8 cellular contexts compared by ENCODE assay signal in genomic region chr6:7260291-7261029, GRCh38. TPM values are rescaled to one million over a fixed set of nuclear protein-coding genes. Genes with fewer than 3 reads are reported as not detected.
DNase-seq lines count a peak whose midpoint lies in the region; ATAC-seq and TF ChIP-seq lines count a peak whose summit lies in the region.

No MANE protein-coding gene starts in this region.

- H3K27ac ChIP-seq in DOHH2 (ENCODE audit: low read depth, low read length): no peak overlapping the region
- H3K27ac ChIP-seq in OCI-LY3 (ENCODE audit: low read length): no peak overlapping the region
- H3K27ac ChIP-seq in esophagus muscularis mucosa (replicated peaks in 1 of 4): peak overlapping the region; percentile 63 to 84 (median 74)
- peak overlapping the region; percentile 58 for H3K27ac ChIP-seq in neuronal stem cell (replicated peaks; ENCODE audit: low read length)

- no peak overlapping the region for H3K23ac ChIP-seq in neuronal stem cell (ENCODE audit: low read depth, low read length, poor library complexity)

- H3K79me1 ChIP-seq in neuronal stem cell (ENCODE audit: low read depth, low read length): no peaks in the 10 kb centered on the region

- H3K27me3 ChIP-seq in DOHH2 (ENCODE audit: control insufficient read depth, low read length): peaks cover 21% of the 10 kb centered on the region
- peaks cover 13% of the 10 kb centered on the region for H3K27me3 ChIP-seq in OCI-LY3 (ENCODE audit: low read depth, low read length)
- no peaks in the 10 kb centered on the region for H3K27me3 ChIP-seq in esophagus muscularis mucosa
- no peaks in the 10 kb centered on the region for H3K27me3 ChIP-seq in neuronal stem cell (ENCODE audit: control insufficient read depth in 3 of 3, insufficient read depth in 3 of 3, low read depth in 1 of 3, low read length in 3 of 3)

- peak overlapping the region; percentile 97 for H3K18ac ChIP-seq in neuronal stem cell (ENCODE audit: low read length)

- peak overlapping the region; percentile 11 for H2BK15ac ChIP-seq in neuronal stem cell (ENCODE audit: low read length)

- H3F3A ChIP-seq in DOHH2 (ENCODE audit: control insufficient read depth, insufficient read depth): no peaks in the 10 kb centered on the region

- peak overlapping the region; percentile 74; the same call in 1 of the 2 replicates for H2AFZ ChIP-seq in OCI-LY3 (ENCODE audit: low read depth, low read length)
- H2AFZ ChIP-seq in neuronal stem cell (ENCODE audit: low read length): peak overlapping the region; percentile 96

- intact Hi-C loops in esophagus muscularis mucosa (cut with DNase I): no loop called here

- no peak for ATAC-seq in HG03354 (IDR thresholded peaks at IDR 0.05; ENCODE audit: poor library complexity, severe bottlenecking, unreplicated experiment)
- ATAC-seq in HG03457 (IDR thresholded peaks at IDR 0.05; ENCODE audit: unreplicated experiment): no peak

- DNase-seq in esophagus muscularis mucosa (ENCODE audit: extremely low spot score) (no peak), neuronal stem cell (ENCODE audit: low spot score) (no peak), NCI-H524 (lab: John Stamatoyannopoulos, UW) (no peak), mesenteric fat pad (ENCODE audit: low spot score) (no peak)

- no peaks in the 10 kb centered on the region for H4K20me1 ChIP-seq in DOHH2 (ENCODE audit: control insufficient read depth, insufficient read depth, low read depth, low read length)
- no peaks in the 10 kb centered on the region for H4K20me1 ChIP-seq in OCI-LY3 (ENCODE audit: insufficient read depth, low read length)

- no peak for TF ChIP-seq POLR2A in esophagus muscularis mucosa (IDR thresholded peaks at IDR 0.05; ENCODE audit: low read depth)

- H3K9me2 ChIP-seq in DOHH2 (replicated peaks; ENCODE audit: control insufficient read depth, low read length): no peaks in the 10 kb centered on the region

- no peak overlapping the region for H2BK12ac ChIP-seq in neuronal stem cell (ENCODE audit: low read length)

- H3K36me3 ChIP-seq in DOHH2 (ENCODE audit: control insufficient read depth, low read length) (no peaks in the 10 kb centered on the region), OCI-LY3 (replicated peaks; ENCODE audit: low read depth, low read length) (no peaks in the 10 kb centered on the region), esophagus muscularis mucosa (no peaks in the 10 kb centered on the region), neuronal stem cell (replicated peaks in 1 of 2; ENCODE audit: control insufficient read depth in 2 of 2, insufficient read depth in 2 of 2, low read length in 2 of 2) (no peaks in the 10 kb centered on the region)

- H3K9me3 ChIP-seq in DOHH2 (ENCODE audit: control insufficient read depth, insufficient read depth, low read length) (no peaks in the 10 kb centered on the region), OCI-LY3 (ENCODE audit: insufficient read depth, low read length) (peaks cover 4% of the 10 kb centered on the region; the same call in 1 of the 2 replicates), esophagus muscularis mucosa (peaks cover 0 to 11% (median 4%) of the 10 kb centered on the region in 4 donors), neuronal stem cell (replicated peaks in 1 of 2; ENCODE audit: control insufficient read depth in 2 of 2, insufficient read depth in 1 of 2, low read depth in 1 of 2, low read length in 2 of 2) (peaks cover 0 to 3% of the 10 kb centered on the region in 2 donors)

- no peak overlapping the region for H3K4me3 ChIP-seq in DOHH2 (ENCODE audit: low read length)
- H3K4me3 ChIP-seq in OCI-LY3 (ENCODE audit: low read length): peak overlapping the region; percentile 83
- H3K4me3 ChIP-seq in esophagus muscularis mucosa: peak overlapping the region; percentile 56 to 73 (median 67)
- H3K4me3 ChIP-seq in neuronal stem cell (ENCODE audit: low read length in 2 of 2): peak overlapping the region; percentile 54 to 70

- H3K14ac ChIP-seq in neuronal stem cell (ENCODE audit: low read length): peak overlapping the region; percentile 5

- peak overlapping the region; percentile 6 for H2AK5ac ChIP-seq in neuronal stem cell (ENCODE audit: low read depth, low read length)

- no peaks in the 10 kb centered on the region for H3K79me2 ChIP-seq in DOHH2 (ENCODE audit: control insufficient read depth, low read length)
- H3K79me2 ChIP-seq in OCI-LY3 (ENCODE audit: low read length): no peaks in the 10 kb centered on the region

- no peak overlapping the region for H2BK120ac ChIP-seq in neuronal stem cell (ENCODE audit: low read depth, low read length)

- no peak overlapping the region for H4K8ac ChIP-seq in neuronal stem cell (ENCODE audit: low read depth, low read length)

- no peak overlapping the region for H3K4ac ChIP-seq in neuronal stem cell (ENCODE audit: low read length)

- no peak for TF ChIP-seq CTCF in DOHH2 (IDR thresholded peaks at IDR 0.05; ENCODE audit: low read depth, low read length, poor library complexity, severe bottlenecking)
- no peak for TF ChIP-seq CTCF in OCI-LY3 (IDR thresholded peaks at IDR 0.05; ENCODE audit: low read depth, low read length)
- no peak for TF ChIP-seq CTCF in esophagus muscularis mucosa (IDR thresholded peaks at IDR 0.05)

- H2BK5ac ChIP-seq in neuronal stem cell (ENCODE audit: low read length): no peak overlapping the region

- H3K4me1 ChIP-seq in DOHH2 (ENCODE audit: control insufficient read depth, low read length) (peaks cover 3% of the 10 kb centered on the region; the same call in 1 of the 2 replicates), OCI-LY3 (ENCODE audit: low read length) (peaks cover 9% of the 10 kb centered on the region), esophagus muscularis mucosa (peaks cover 8 to 19% (median 15%) of the 10 kb centered on the region in 4 donors), neuronal stem cell (ENCODE audit: control insufficient read depth in 2 of 2, insufficient read depth in 1 of 2, low read depth in 1 of 2, low read length in 2 of 2) (peaks cover 6 to 12% of the 10 kb centered on the region in 2 donors)

- H4K91ac ChIP-seq in neuronal stem cell (ENCODE audit: low read depth, low read length, poor library complexity): no peak overlapping the region

- no peak for TF ChIP-seq EP300 in esophagus muscularis mucosa (IDR thresholded peaks at IDR 0.05)

- H3K4me2 ChIP-seq in DOHH2 (ENCODE audit: low read length) (peak overlapping the region; percentile 20), OCI-LY3 (ENCODE audit: low read length) (peak overlapping the region; percentile 98), neuronal stem cell (ENCODE audit: insufficient read depth, low read length, poor library complexity, severe bottlenecking) (peak overlapping the region; percentile 79)

- WGBS in esophagus muscularis mucosa: 63% methylated on average over 10 of the region's 13 CpGs
- no CpG with 5 or more reads among the region's 13 CpGs for WGBS in neuronal stem cell (ENCODE audit: extremely low coverage in 2 of 2, insufficient read length in 2 of 2, insufficient replicate concordance in 1 of 2), 2 donors

- H3K9ac ChIP-seq in OCI-LY3 (ENCODE audit: low read length): peak overlapping the region; percentile 41; the same call in 1 of the 2 replicates
- H3K9ac ChIP-seq in neuronal stem cell (ENCODE audit: low read depth, low read length, poor library complexity): peak overlapping the region; percentile 87

RNA-seq across cellular contexts. Expression of gene SSR1, which starts 52.5 kb away (rescaled TPM):
- total RNA-seq in esophagus muscularis mucosa: 10 to 100 TPM; 29.5 to 41.3 (median 34.2) TPM
- polyA plus RNA-seq in neuronal stem cell (2013, experiment 1 of 2): 40.1 TPM
- 38.6 TPM for polyA plus RNA-seq in neuronal stem cell (2013, experiment 2 of 2)
- total RNA-seq in mesenteric fat pad: 150 TPM

Comparison
In these comparisons a context has a peak if more than half of its experiments do, and no peak if none do; other contexts are left out.
1. H3K27ac ChIP-seq: peak in esophagus muscularis mucosa (4 of 4) and neuronal stem cell (single experiment); none in DOHH2 (single experiment) and OCI-LY3 (single experiment).
2. H3K4me2 ChIP-seq: peak in every context shown above with its lines; median percentile 98 in OCI-LY3; 79 in neuronal stem cell; 20 in DOHH2.